1 cellular context compared by ENCODE assay signal in the genomic region with DNA sequence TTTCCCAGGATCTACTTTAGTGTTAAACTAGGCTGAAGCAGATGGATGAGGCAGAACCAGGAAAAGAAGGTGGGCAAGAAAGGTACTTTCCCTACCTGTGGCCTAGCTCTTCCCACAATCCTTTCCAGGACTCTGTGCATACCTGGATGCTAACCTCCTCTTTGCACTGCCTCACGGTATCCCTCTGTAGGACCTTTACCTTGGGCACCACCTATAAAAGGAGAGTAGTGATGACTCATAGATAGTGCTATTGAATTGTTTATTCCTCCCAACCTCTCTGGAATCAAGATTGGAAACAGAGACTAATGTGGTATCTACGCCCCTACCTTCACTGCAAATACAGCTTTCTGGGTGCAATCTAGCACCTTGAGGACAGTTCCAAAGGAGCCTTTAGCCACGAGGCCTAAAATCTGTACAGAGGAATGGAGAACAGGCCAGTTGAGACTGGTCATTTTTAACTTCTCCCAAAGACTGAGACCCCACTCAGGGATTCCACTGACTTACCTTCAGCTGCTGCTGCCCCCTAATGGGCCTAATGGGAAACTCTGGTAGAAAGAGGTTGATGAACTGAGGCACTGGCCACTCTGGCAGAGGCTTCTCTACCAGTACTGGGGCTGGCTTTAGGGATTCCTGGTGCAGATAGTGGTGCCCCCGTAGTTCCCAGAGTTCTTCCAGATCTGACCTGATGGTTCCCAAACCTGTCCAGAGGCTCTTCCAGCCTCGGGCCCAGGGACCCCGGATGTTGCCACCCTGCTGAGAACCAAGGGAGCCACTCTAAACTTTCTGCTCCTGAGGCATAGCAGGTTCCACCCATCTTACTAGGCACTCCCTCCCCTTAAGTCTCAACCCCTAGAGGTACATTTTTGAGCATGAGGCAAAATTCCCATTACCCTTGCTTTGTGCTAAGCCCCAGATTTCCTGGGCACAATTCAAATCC.
TF ChIP-seq lines count a peak whose summit lies in the region.

No MANE protein-coding gene starts in this region.

TF ChIP-seq in liver, 16 proteins besides CTCF, POLR2A, EP300 and RAD21:
- TF ChIP-seq RXRA (IDR thresholded peaks at IDR 0.05) (peak in 1 of 2 donors; percentile 10), FOXA2 (IDR thresholded peaks at IDR 0.05) (no peak), ATF3 (IDR thresholded peaks at IDR 0.05) (no peak)
